Comparison of ENCODE assay signal across 18 cellular contexts in the genomic region with DNA sequence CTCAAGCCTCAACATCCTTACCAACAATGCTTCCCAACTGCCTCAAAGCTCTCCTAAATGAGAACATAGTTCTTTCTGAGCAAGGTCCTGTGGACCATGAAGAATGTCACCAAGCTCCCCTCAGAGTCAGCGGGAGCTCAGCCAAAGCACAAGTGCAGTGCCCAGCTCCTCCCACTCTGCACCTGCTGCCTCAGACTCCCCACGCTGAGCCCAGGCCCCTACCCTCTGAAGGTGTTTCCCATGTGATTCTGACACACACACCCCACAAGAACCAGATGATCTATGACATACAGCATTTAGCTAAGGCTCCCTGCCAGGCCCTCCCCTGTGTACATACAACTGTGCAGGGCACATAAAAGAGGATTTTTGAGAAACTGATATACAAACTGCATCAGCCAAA. TPM values are rescaled to one million over a fixed set of nuclear protein-coding genes. Genes with fewer than 3 reads are reported as not detected.
DNase-seq lines count a peak whose midpoint lies in the region; ATAC-seq and TF ChIP-seq lines count a peak whose summit lies in the region.
"Had no signal": no experiment of that assay in that cellular context is flagged by ENCODE, and none has a peak within 500 bp of the region (broad histone marks: within the 10 kb centered on the region; RNA-seq: fewer than 3 reads in every experiment).

No MANE protein-coding gene starts in this region.

- H3K4me1 ChIP-seq in PC-3 (ENCODE audit: insufficient read depth, low read length) (no peaks in the 10 kb centered on the region), thyroid gland (peaks cover 7 to 9% of the 10 kb centered on the region in 2 donors)
- H3K4me1 ChIP-seq: colonic mucosa, Peyer's patch, SJSA1 had no signal

- ATAC-seq in left ventricle myocardium superior (peak; percentile 66), PC-3 (peak; percentile 21)
- ATAC-seq: activated CD8-positive, alpha-beta T cell treated with anti-CD3 and anti-CD28 coated beads, Interleukin-2, amount 10 ng/mL, durations not matched to agents 7 days and 5 days had no signal

- POLR2A ChIA-PET in PC-3 (lab: Charles Lee; ENCODE audit: unreplicated experiment): no interaction called here

- H3K9me2 ChIP-seq in PC-3 (replicated peaks; ENCODE audit: low read length): no peaks in the 10 kb centered on the region

- TF ChIP-seq CTCF in PC-3 (conservative IDR thresholded peaks at IDR 0.05; ENCODE audit: low read depth, low read length) (no peak), thyroid gland (IDR thresholded peaks at IDR 0.05) (no peak)

- H2AFZ ChIP-seq in PC-3 (ENCODE audit: low read length): no peak overlapping the region

- no peak for TF ChIP-seq POLR2A in thyroid gland (IDR thresholded peaks at IDR 0.05)

- peaks cover 17% of the 10 kb centered on the region for H3K79me2 ChIP-seq in PC-3 (ENCODE audit: low read length)

- H4K20me1 ChIP-seq in PC-3 (ENCODE audit: low read length): peaks cover 11% of the 10 kb centered on the region

- H3K4me2 ChIP-seq in PC-3 (ENCODE audit: low read length): no peak overlapping the region

- no peak overlapping the region for H3K4me3 ChIP-seq in PC-3 (ENCODE audit: low read length)
- H3K4me3 ChIP-seq in thyroid gland (replicated peaks in 1 of 3): no peak overlapping the region
- H3K4me3 ChIP-seq: colonic mucosa, Peyer's patch, SJSA1, upper lobe of left lung had no signal

- H3K27ac ChIP-seq in PC-3 (ENCODE audit: low read length) (no peak overlapping the region), thyroid gland (no peak overlapping the region)
- H3K27ac ChIP-seq: colonic mucosa, Peyer's patch, SJSA1, upper lobe of left lung had no signal

- H3F3A ChIP-seq in PC-3 (ENCODE audit: low read length, unreplicated experiment): no peaks in the 10 kb centered on the region

- BruUV-seq in PC-3 (replicated peaks; lab: Mats Ljungman, UMichigan): no TSS peak

- intact Hi-C loops in left ventricle myocardium superior (cut with micrococcal nuclease): loop anchor here (10.0 kb wide), 1 partner anchor 115 kb away; no protein-coding TSS in a partner anchor
- intact Hi-C loops in cardiac septum (cut with DNase I): loop anchor here (2.0 to 5.0 kb wide), 3 partner anchors 111 to 862 kb away; no protein-coding TSS in a partner anchor
- intact Hi-C loops in PC-3 (cut with micrococcal nuclease): loop anchor here (1.0 to 10.0 kb wide), 3 partner anchors 112 to 965 kb away; no protein-coding TSS in a partner anchor
- intact Hi-C loops in thyroid gland (cut with DNase I): loop anchor here (10.0 kb wide), 1 partner anchor 535 kb away; no protein-coding TSS in a partner anchor
- intact Hi-C loops in posterior vena cava (cut with DNase I): no loop called here

- H3K9me3 ChIP-seq in PC-3 (ENCODE audit: low read length): no peaks in the 10 kb centered on the region
- H3K9me3 ChIP-seq in thyroid gland: no peaks in the 10 kb centered on the region
- H3K9me3 ChIP-seq: colonic mucosa, Peyer's patch, SJSA1, upper lobe of left lung had no signal

- CTCF ChIA-PET in PC-3 (lab: Charles Lee): interaction anchor here (0.5 to 2.0 kb wide), 3 partner anchors 8 to 112 kb away, joined by 3 to 34 read pairs (median 7); a partner anchor contains a TSS

- DNase-seq in left ventricle myocardium superior (no peak), cardiac septum (ENCODE audit: low spot score) (no peak), PC-3 (no peak), kidney tubule cell (ENCODE audit: low spot score) (peak; percentile 60), thyroid gland (peak; percentile 77 to 86), posterior vena cava (ENCODE audit: low spot score) (no peak), SIG-M5 treated with dmso at 0.1 percent for 504 hours (lab: John Stamatoyannopoulos, UW; ENCODE audit: unreplicated experiment) (no peak), NCI-H2196 (lab: John Stamatoyannopoulos, UW; ENCODE audit: unreplicated experiment) (no peak)
- DNase-seq: colonic mucosa; DMS 273 treated with DMSO at 0.1 percent for 48 hours; effector CD8-positive, alpha-beta T cell; naive B cell; NCI-H524 treated with DMSO at 0.1 percent for 48 hours; Peyer's patch; T1000 had no signal

- H3K27me3 ChIP-seq in PC-3 (ENCODE audit: low read length) (no peaks in the 10 kb centered on the region), thyroid gland (no peaks in the 10 kb centered on the region)
- H3K27me3 ChIP-seq: colonic mucosa, Peyer's patch, SJSA1, upper lobe of left lung had no signal

- WGBS in thyroid gland, 2 donors: 33 to 34% methylated on average over 2 of the region's 2 CpGs

- no peak overlapping the region for H3K9ac ChIP-seq in PC-3 (ENCODE audit: low read length)

- H3K36me3 ChIP-seq in PC-3 (ENCODE audit: low read depth, low read length) (peaks cover 74% of the 10 kb centered on the region), thyroid gland (peaks cover 16 to 26% of the 10 kb centered on the region in 2 donors)

RNA-seq across cellular contexts. Expression of a gene that starts 19.2 kb away (rescaled TPM):
- total RNA-seq in left ventricle myocardium superior (25.1 TPM), cardiac septum (21.6 TPM), PC-3 (2014; rRNA removed) (36.7 and 43.0 TPM in 2 replicates), thyroid gland (10 to 100 TPM; 27.9 to 50.2 (median 32.5) TPM), posterior vena cava (10 to 100 TPM; 17.0 to 17.3 TPM)

Comparison
In these comparisons a context has a peak if more than half of its experiments do, and no peak if none do; other contexts are left out.
1. DNase-seq: peak in kidney tubule cell (single experiment) and thyroid gland (2 of 2); none in left ventricle myocardium superior (single experiment), cardiac septum (single experiment), PC-3 (single experiment), posterior vena cava (single experiment), SIG-M5 treated with dmso at 0.1 percent for 504 hours (single experiment) and NCI-H2196 (single experiment).
2. intact Hi-C loops: an anchor here in left ventricle myocardium superior (10.0 kb wide), cardiac septum (2.0 to 5.0 kb wide), PC-3 (1.0 to 10.0 kb wide) and thyroid gland (10.0 kb wide); none called in posterior vena cava.